In genomic region chr4:65773636-65774035, GRCh38 we compare ENCODE assay signal across 1 cellular context.
TF ChIP-seq lines count a peak whose summit lies in the region.

No MANE protein-coding gene starts in this region.

TF ChIP-seq in H1, 55 proteins besides CTCF, POLR2A, EP300 and RAD21:
- TF ChIP-seq ZNF274 (IDR thresholded peaks at IDR 0.05; ENCODE audit: borderline replicate concordance, extremely low read depth, low read length) (no peak), SP2 (IDR thresholded peaks at IDR 0.05; ENCODE audit: low read length) (no peak), EZH2 (IDR thresholded peaks at IDR 0.05; ENCODE audit: low read depth, low read length, severe bottlenecking) (no peak), ASH2L (IDR thresholded peaks at IDR 0.05; ENCODE audit: low read length) (no peak), CREB1 (IDR thresholded peaks at IDR 0.05) (no peak), CEBPB (IDR thresholded peaks at IDR 0.05; ENCODE audit: low read depth, low read length) (no peak), SIN3A (conservative IDR thresholded peaks at IDR 0.05 in 1 of 2, IDR thresholded peaks at IDR 0.05 in 1 of 2; ENCODE audit: low read depth in 1 of 2, low read length in 2 of 2) (no peak), TAF1 (IDR thresholded peaks at IDR 0.05; ENCODE audit: low read depth, low read length) (no peak), TCF12 (IDR thresholded peaks at IDR 0.05; ENCODE audit: low read depth, low read length) (no peak), ATF2 (IDR thresholded peaks at IDR 0.05; ENCODE audit: low read length) (no peak), CBX5 (IDR thresholded peaks at IDR 0.05; ENCODE audit: low read depth, low read length) (no peak)
